16 cellular contexts compared by ENCODE assay signal in the genomic region with DNA sequence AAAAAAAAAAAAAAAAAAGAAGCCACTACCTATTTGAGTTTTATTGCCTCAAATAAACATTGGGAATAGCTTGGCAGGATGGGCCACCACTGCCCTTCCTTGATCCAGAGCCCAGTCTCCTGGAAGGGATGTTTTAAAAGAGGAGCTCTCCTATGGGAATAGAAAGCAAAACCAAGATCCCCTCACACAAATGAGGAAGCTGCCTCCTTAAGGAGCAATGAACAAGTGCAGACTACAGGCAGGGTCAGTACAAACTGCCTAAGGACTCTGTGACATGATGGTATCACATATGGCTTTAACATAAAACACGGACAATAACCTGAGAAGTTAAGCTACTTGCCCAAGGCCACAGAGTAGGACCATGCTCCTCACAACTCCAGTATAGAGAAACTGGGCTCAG.
"Had no signal": no experiment of that assay in that cellular context is flagged by ENCODE, and none has a peak within 500 bp of the region (broad histone marks: within the 10 kb centered on the region; RNA-seq: fewer than 3 reads in every experiment).

No MANE protein-coding gene starts in this region.

- H3K4me1 ChIP-seq: left lung had no signal

- H3K4me3 ChIP-seq: left lung, ovary had no signal

- H3K9me3 ChIP-seq: left lung, ovary had no signal

- H3K36me3 ChIP-seq: left lung, ovary, WERI-Rb-1 had no signal

- H3K27me3 ChIP-seq: left lung, ovary had no signal

- H3K27ac ChIP-seq: left lung, ovary, WERI-Rb-1 had no signal

- DNase-seq: activated CD4-positive, alpha-beta memory T cell treated with anti-CD3 and anti-CD28 coated beads, Interleukin-2, amount 10 ng/mL, durations not matched to agents 7 days and 5 days; activated CD4-positive, alpha-beta T cell treated with anti-CD3 and anti-CD28 coated beads for 36 hours; activated effector memory CD4-positive, alpha-beta T cell treated with Interleukin-2 at 50 U/mL for 16 hours; activated T-cell treated with anti-CD3 and anti-CD28 coated beads, Interleukin-2, amount 50 U/mL, for 24 hours; islet precursor cell; left lung; mammary epithelial cell; naive thymus-derived CD4-positive, alpha-beta T cell; ovary; stimulated activated CD4-positive, alpha-beta T cell treated with anti-CD3 and anti-CD28 coated beads, Interleukin-1b, Interleukin-23, amount 100 ng/mL, for 48 hours; WERI-Rb-1 had no signal

- ATAC-seq: activated CD4-positive, alpha-beta T cell treated with anti-CD3 and anti-CD28 coated beads for 36 hours; esophagus mucosa; left lung; naive thymus-derived CD4-positive, alpha-beta T cell; sciatic nerve had no signal

- FAIRE-seq: colon, endometrium, urothelium cell line had no signal
